ENCODE assay signal across 8 cellular contexts in genomic region chr9:36728651-36729520, GRCh38.
DNase-seq lines count a peak whose midpoint lies in the region; ATAC-seq and TF ChIP-seq lines count a peak whose summit lies in the region.

No MANE protein-coding gene starts in this region.

- TF ChIP-seq EP300 in Ishikawa (IDR thresholded peaks at IDR 0.05; ENCODE audit: borderline replicate concordance), result no peak

- ATAC-seq in GM18517 (IDR thresholded peaks at IDR 0.05; ENCODE audit: unreplicated experiment), result no peak

- DNase-seq in NCI-H510A treated with DMSO at 0.1 percent for 48 hours (lab: John Stamatoyannopoulos, UW) (peak; percentile 66), NCI-H510A (lab: John Stamatoyannopoulos, UW) (no peak), RPMI8226 (peak; percentile 60), glomerular endothelial cell (ENCODE audit: extremely low read depth, low read depth, low spot score) (peak; percentile 41), pulmonary artery endothelial cell (ENCODE audit: low read depth, low spot score) (peak; percentile 37)
- DNase-seq in activated T-helper 9 cell treated with anti-CD3 and anti-CD28 coated beads, Interleukin-2, amount 50 U/mL, for 16 hours (ENCODE audit: low read depth), result peak; percentile 45

- TF ChIP-seq RAD21 in Ishikawa (IDR thresholded peaks at IDR 0.05; ENCODE audit: low read depth), result peak; percentile 91

TF ChIP-seq in Ishikawa, 13 proteins besides CTCF, POLR2A, EP300 and RAD21:
- no peak for TF ChIP-seq NFIC (IDR thresholded peaks at IDR 0.05)
- TF ChIP-seq YY1 (IDR thresholded peaks at IDR 0.05; ENCODE audit: low read depth), result no peak
- TF ChIP-seq USF1 (IDR thresholded peaks at IDR 0.05), result no peak
- 0 out of 2 replicates have a peak, but pooled peaks have one; percentile 9 for TF ChIP-seq TEAD4 (IDR thresholded peaks at IDR 0.05)
- TF ChIP-seq ZBTB7A (IDR thresholded peaks at IDR 0.05; ENCODE audit: low read depth), result no peak
TF ChIP-seq in Ishikawa: peak in this region for 1.
